In the genomic region with DNA sequence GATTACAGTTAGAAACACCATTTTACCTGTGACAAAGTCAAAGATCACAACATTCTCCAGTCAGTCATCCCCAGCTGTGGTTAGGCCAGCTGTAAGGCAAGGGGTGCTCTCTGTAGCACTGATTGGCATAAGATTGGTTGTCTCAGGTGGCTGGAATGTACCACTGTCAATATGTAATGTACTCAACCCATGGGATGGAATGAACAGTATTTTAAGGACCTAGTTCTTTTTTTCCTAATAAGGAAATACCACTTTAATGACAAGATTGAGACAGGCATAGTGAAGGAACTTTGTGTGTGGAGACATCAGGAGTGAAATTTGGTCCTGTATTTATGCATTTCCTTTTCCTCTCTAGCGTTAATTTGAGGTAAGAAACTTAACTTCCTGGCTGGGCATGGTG, we compare ENCODE assay signal across 18 cellular contexts.
DNase-seq lines count a peak whose midpoint lies in the region; ATAC-seq and TF ChIP-seq lines count a peak whose summit lies in the region.
"Had no signal": no experiment of that assay in that cellular context is flagged by ENCODE, and none has a peak within 500 bp of the region (broad histone marks: within the 10 kb centered on the region; RNA-seq: fewer than 3 reads in every experiment).

No MANE protein-coding gene starts in this region.

- no peak overlapping the region for H3K56ac ChIP-seq in mesendoderm (ENCODE audit: low read length)

- no peak overlapping the region for H2BK5ac ChIP-seq in mesendoderm (ENCODE audit: low read length)

- no peaks in the 10 kb centered on the region for H3K36me3 ChIP-seq in mesendoderm (ENCODE audit: control insufficient read depth, insufficient read depth, low read length)
- H3K36me3 ChIP-seq: BLaER1, SJSA1 had no signal

- TF ChIP-seq CTCF in AG10803 (conservative IDR thresholded peaks at IDR 0.05; ENCODE audit: low read length) (no peak), RWPE1 (conservative IDR thresholded peaks at IDR 0.05; ENCODE audit: low read depth) (no peak), foreskin keratinocyte (conservative IDR thresholded peaks at IDR 0.05) (no peak)

- no peak overlapping the region for H3K4me3 ChIP-seq in AG10803 (ENCODE audit: low read length)
- H3K4me3 ChIP-seq in mesendoderm (ENCODE audit: low read length) = no peak overlapping the region
- H3K4me3 ChIP-seq: BLaER1, PC-9, SJSA1 had no signal

- no peak overlapping the region for H4K5ac ChIP-seq in mesendoderm (ENCODE audit: low read length)

- no peaks in the 10 kb centered on the region for H3K27me3 ChIP-seq in foreskin keratinocyte
- H3K27me3 ChIP-seq in mesendoderm (ENCODE audit: insufficient read depth, low read length, poor library complexity) = no peaks in the 10 kb centered on the region
- H3K27me3 ChIP-seq: BLaER1, SJSA1 had no signal

- no peak overlapping the region for H4K8ac ChIP-seq in mesendoderm (ENCODE audit: low read depth, low read length)

- H3K23ac ChIP-seq in mesendoderm (ENCODE audit: low read length) = no peak overlapping the region

- no peaks in the 10 kb centered on the region for H3K4me1 ChIP-seq in foreskin keratinocyte
- H3K4me1 ChIP-seq in mesendoderm (ENCODE audit: control insufficient read depth, low read depth, low read length) = peaks cover 4% of the 10 kb centered on the region
- H3K4me1 ChIP-seq: BLaER1, SJSA1 had no signal

- no peak overlapping the region for H2BK15ac ChIP-seq in mesendoderm (replicated peaks; ENCODE audit: low read depth)

- peak; percentile 20 for ATAC-seq in foreskin keratinocyte

- H3K79me2 ChIP-seq in mesendoderm (ENCODE audit: control insufficient read depth, insufficient read depth, low read length) = no peaks in the 10 kb centered on the region

- H3K18ac ChIP-seq in mesendoderm (ENCODE audit: low read length) = no peak overlapping the region

- POLR2A ChIA-PET in RWPE1 (lab: Yijun Ruan, JAX; ENCODE audit: low non-redundant PET) = no interaction called here

- no peaks in the 10 kb centered on the region for H3K79me1 ChIP-seq in mesendoderm (ENCODE audit: low read length)

- no peak overlapping the region for H3K4ac ChIP-seq in mesendoderm (ENCODE audit: low read depth, low read length)

- no peak overlapping the region for H2AK5ac ChIP-seq in mesendoderm (ENCODE audit: low read length)

- H3K27ac ChIP-seq in RWPE1 (no peak overlapping the region), foreskin keratinocyte (no peak overlapping the region), mesendoderm (ENCODE audit: low read depth, low read length) (no peak overlapping the region)
- H3K27ac ChIP-seq: BLaER1, PC-9, SJSA1 had no signal

- no peak overlapping the region for H3K9ac ChIP-seq in mesendoderm (ENCODE audit: low read length)
- H3K9ac ChIP-seq: BLaER1 had no signal

- CTCF ChIA-PET in RWPE1 (lab: Yijun Ruan, JAX) = interaction anchor here (0.6 kb wide), 1 partner anchor 295 kb away, joined by 4 read pairs; no protein-coding TSS in a partner anchor

- DNase-seq in AG10803 (ENCODE audit: low read depth) = peak; percentile 5
- peak; percentile 2 for DNase-seq in RWPE1 (ENCODE audit: low spot score)
- DNase-seq in foreskin keratinocyte = peak in 1 of 2 donors; percentile 49
- DNase-seq in mesendoderm = peak; percentile 20
- DNase-seq in cerebellar nuclear complex (lab: John Stamatoyannopoulos, UW) = no peak
- no peak for DNase-seq in NCI-H526 treated with DMSO at 0.1 percent for 48 hours (lab: John Stamatoyannopoulos, UW)
- DNase-seq in H4 (ENCODE audit: low spot score) = no peak
- DNase-seq: CD4-positive, alpha-beta memory T cell; H7; HFFc6; KG1; MV-4-11; NCI-H187; NCI-H2107; NCI-H510A treated with DMSO at 0.1 percent for 48 hours had no signal

- no CpG with 5 or more reads among the region's 1 CpG for WGBS in mesendoderm (ENCODE audit: extremely low coverage, insufficient coverage, low lambda C conversion rate)

- H2BK120ac ChIP-seq in mesendoderm (ENCODE audit: low read depth, low read length) = no peak overlapping the region

- H3K4me2 ChIP-seq in mesendoderm (ENCODE audit: low read length) = no peak overlapping the region
- H3K4me2 ChIP-seq: BLaER1, PC-9 had no signal

Comparison
In these comparisons a context has a peak if more than half of its experiments do, and no peak if none do; other contexts are left out.
1. DNase-seq: peak in AG10803 (single experiment), RWPE1 (single experiment) and mesendoderm (single experiment); none in cerebellar nuclear complex (0 of 2), NCI-H526 treated with DMSO at 0.1 percent for 48 hours (single experiment) and H4 (single experiment).